ENCODE assay signal across 15 cellular contexts in genomic region chr12:97292588-97292987, GRCh38.
"Had no signal": no experiment of that assay in that cellular context is flagged by ENCODE, and none has a peak within 500 bp of the region (broad histone marks: within the 10 kb centered on the region; RNA-seq: fewer than 3 reads in every experiment).

No MANE protein-coding gene starts in this region.

- H3K4me3 ChIP-seq: ascending aorta, breast epithelium had no signal

- H3K27me3 ChIP-seq: ascending aorta, breast epithelium, foreskin keratinocyte had no signal

- H3K27ac Mint-ChIP-seq: activated naive CD4-positive, alpha-beta T cell treated with anti-CD3 and anti-CD28 coated beads, Interleukin-2, amount 10 ng/mL, durations not matched to agents 7 days and 5 days; dendritic cell treated with granulocyte-macrophage colony-stimulating factor and Interleukin-4, amounts not matched to agents 40 ng/mL and 50 ng/mL, for 4 days; nephron; stimulated activated naive CD8-positive, alpha-beta T cell treated with anti-CD3 and anti-CD28 coated beads, Interleukin-15, amount 100 ng/mL, for 72 hours; type B pancreatic cell had no signal

- H3K36me3 Mint-ChIP-seq: activated naive CD4-positive, alpha-beta T cell treated with anti-CD3 and anti-CD28 coated beads, Interleukin-2, amount 10 ng/mL, durations not matched to agents 7 days and 5 days; type B pancreatic cell had no signal

- H3K27ac ChIP-seq: ascending aorta, breast epithelium, foreskin keratinocyte, VCaP had no signal

- ATAC-seq: foreskin keratinocyte; stimulated activated naive CD8-positive, alpha-beta T cell treated with anti-CD3 and anti-CD28 coated beads, Interleukin-15, amount 100 ng/mL, for 72 hours had no signal

- H3K4me3 Mint-ChIP-seq: activated naive CD4-positive, alpha-beta T cell treated with anti-CD3 and anti-CD28 coated beads, Interleukin-2, amount 10 ng/mL, durations not matched to agents 7 days and 5 days; dendritic cell treated with granulocyte-macrophage colony-stimulating factor and Interleukin-4, amounts not matched to agents 40 ng/mL and 50 ng/mL, for 4 days; nephron; stimulated activated naive CD8-positive, alpha-beta T cell treated with anti-CD3 and anti-CD28 coated beads, Interleukin-15, amount 100 ng/mL, for 72 hours; type B pancreatic cell had no signal

- H3K9me3 ChIP-seq: ascending aorta, breast epithelium had no signal

- H3K27me3 Mint-ChIP-seq: activated naive CD4-positive, alpha-beta T cell treated with anti-CD3 and anti-CD28 coated beads, Interleukin-2, amount 10 ng/mL, durations not matched to agents 7 days and 5 days; dendritic cell treated with granulocyte-macrophage colony-stimulating factor and Interleukin-4, amounts not matched to agents 40 ng/mL and 50 ng/mL, for 4 days; type B pancreatic cell had no signal

- H3K4me1 ChIP-seq: ascending aorta, breast epithelium, foreskin keratinocyte had no signal

- DNase-seq: activated CD4-positive, alpha-beta T cell treated with anti-CD3 and anti-CD28 coated beads, Interleukin-2, amount 50 U/mL, for 48 hours; activated naive CD4-positive, alpha-beta T cell treated with anti-CD3 and anti-CD28 coated beads, Interleukin-2, amount 10 ng/mL, durations not matched to agents 7 days and 5 days; cerebellar nuclear complex; effector memory CD4-positive, alpha-beta T cell; foreskin keratinocyte; kidney glomerular epithelial cell; mesendoderm; nucleus accumbens; stimulated activated naive CD8-positive, alpha-beta T cell treated with anti-CD3 and anti-CD28 coated beads, Interleukin-15, amount 100 ng/mL, for 72 hours had no signal

- H3K4me1 Mint-ChIP-seq: activated naive CD4-positive, alpha-beta T cell treated with anti-CD3 and anti-CD28 coated beads, Interleukin-2, amount 10 ng/mL, durations not matched to agents 7 days and 5 days; stimulated activated naive CD8-positive, alpha-beta T cell treated with anti-CD3 and anti-CD28 coated beads, Interleukin-15, amount 100 ng/mL, for 72 hours had no signal

- H3K36me3 ChIP-seq: ascending aorta, breast epithelium had no signal
